ENCODE assay signal across 16 cellular contexts in genomic region chr3:55564709-55565108, GRCh38.
"Had no signal": no experiment of that assay in that cellular context is flagged by ENCODE, and none has a peak within 500 bp of the region (broad histone marks: within the 10 kb centered on the region; RNA-seq: fewer than 3 reads in every experiment).

No MANE protein-coding gene starts in this region.

- H3K36me3 ChIP-seq: heart right ventricle, thoracic aorta had no signal

- ATAC-seq: activated naive CD4-positive, alpha-beta T cell treated with anti-CD3 and anti-CD28 coated beads, Interleukin-2, amount 50 U/mL, for 72 hours; body of pancreas; heart right ventricle; left lobe of liver; stimulated activated naive CD8-positive, alpha-beta T cell treated with anti-CD3 and anti-CD28 coated beads, Interleukin-15, amount 100 ng/mL, for 72 hours had no signal

- H3K4me3 ChIP-seq: body of pancreas, coronary artery, heart right ventricle, thoracic aorta had no signal

- H3K27me3 ChIP-seq: body of pancreas, heart right ventricle had no signal

- H3K9me3 ChIP-seq: body of pancreas, heart right ventricle, thoracic aorta had no signal

- H3K27ac ChIP-seq: body of pancreas, coronary artery, heart right ventricle, thoracic aorta had no signal

- DNase-seq: activated B cell treated with CpG ODN at 0.5 μM for 24 hours; activated CD4-positive, alpha-beta T cell treated with anti-CD3 and anti-CD28 coated beads, Interleukin-2, amount 10 ng/mL, durations not matched to agents 7 days and 5 days; activated T-cell treated with anti-CD3 and anti-CD28 coated beads for 4 hours; amniotic stem cell; body of pancreas; central memory CD4-positive, alpha-beta T cell; effector CD8-positive, alpha-beta T cell; heart right ventricle; islet precursor cell; mammary epithelial cell; stimulated activated CD4-positive, alpha-beta T cell treated with anti-CD3 and anti-CD28 coated beads, Interleukin-4, amount 100 ng/mL, for 4 hours; stimulated activated naive CD8-positive, alpha-beta T cell treated with anti-CD3 and anti-CD28 coated beads, Interleukin-15, amount 100 ng/mL, for 72 hours had no signal

- H3K4me1 ChIP-seq: body of pancreas, heart right ventricle had no signal
